8 cellular contexts compared by ENCODE assay signal in the genomic region with DNA sequence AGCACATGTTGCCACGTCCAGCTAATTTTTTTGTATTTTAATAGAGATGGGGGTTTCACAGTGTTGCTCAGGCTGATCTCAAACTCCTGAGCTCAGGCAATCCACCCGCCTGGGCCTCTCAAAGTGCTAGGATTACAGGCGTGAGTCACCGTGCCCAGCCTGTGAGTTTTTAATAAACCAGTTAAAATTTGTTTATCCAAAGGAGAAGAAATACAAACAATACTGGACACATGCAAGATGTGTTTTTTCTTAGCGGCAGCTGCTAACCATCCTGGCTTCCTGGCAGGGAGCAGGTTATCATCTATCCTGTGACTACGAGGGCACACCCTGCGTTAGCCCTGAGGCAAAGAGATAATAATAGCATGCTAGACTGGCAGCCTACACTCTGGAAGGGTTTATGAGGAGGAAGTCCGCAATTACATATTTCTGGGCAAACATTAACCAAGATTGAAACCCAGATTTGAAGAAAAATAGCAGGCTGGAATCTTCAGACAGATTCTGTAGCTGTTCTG.
DNase-seq lines count a peak whose midpoint lies in the region; ATAC-seq and TF ChIP-seq lines count a peak whose summit lies in the region.

No MANE protein-coding gene starts in this region.

- peak overlapping the region; percentile 9 to 64 (median 36) for H3K27ac ChIP-seq in gastroesophageal sphincter

- TF ChIP-seq POLR2A in gastroesophageal sphincter (IDR thresholded peaks at IDR 0.05) = no peak

- H3K4me1 ChIP-seq in gastroesophageal sphincter = peaks cover 0 to 21% (median 0%) of the 10 kb centered on the region in 3 donors

- no peaks in the 10 kb centered on the region for H3K36me3 Mint-ChIP-seq in activated naive CD4-positive, alpha-beta T cell treated with anti-CD3 and anti-CD28 coated beads, Interleukin-2, amount 50 U/mL, for 72 hours

- H3K27me3 ChIP-seq in gastroesophageal sphincter = no peaks in the 10 kb centered on the region

- ATAC-seq in HG02973 (IDR thresholded peaks at IDR 0.05; ENCODE audit: unreplicated experiment) = peak; percentile 1
- peak; percentile 64 for ATAC-seq in gastroesophageal sphincter
- no peak for ATAC-seq in activated naive CD4-positive, alpha-beta T cell treated with anti-CD3 and anti-CD28 coated beads, Interleukin-2, amount 50 U/mL, for 72 hours
- ATAC-seq in stimulated activated naive CD8-positive, alpha-beta T cell treated with anti-CD3 and anti-CD28 coated beads, Interleukin-15, Interleukin-2, amounts not matched to agents 100 U/mL and 50 U/mL, for 24 hours = no peak

- TF ChIP-seq CTCF in gastroesophageal sphincter (IDR thresholded peaks at IDR 0.05) = no peak

- DNase-seq in ELR (ENCODE audit: low read depth) (peak; percentile 66), stromal cell of bone marrow (ENCODE audit: low read depth) (peak; percentile 46)
- no peak for DNase-seq in activated naive CD4-positive, alpha-beta T cell treated with anti-CD3 and anti-CD28 coated beads, Interleukin-2, amount 50 U/mL, for 72 hours (ENCODE audit: low spot score in 2 of 2)
- no peak for DNase-seq in stimulated activated naive CD8-positive, alpha-beta T cell treated with anti-CD3 and anti-CD28 coated beads, Interleukin-15, Interleukin-2, amounts not matched to agents 100 U/mL and 50 U/mL, for 24 hours
- no peak for DNase-seq in activated effector memory CD4-positive, alpha-beta T cell treated with Interleukin-2 at 50 U/mL for 16 hours

- WGBS in gastroesophageal sphincter (ENCODE audit: low coverage in 1 of 2), 2 donors = 24 to 60% methylated on average over 3 to 7 of the region's 8 CpGs

- no peaks in the 10 kb centered on the region for H3K9me3 Mint-ChIP-seq in activated naive CD4-positive, alpha-beta T cell treated with anti-CD3 and anti-CD28 coated beads, Interleukin-2, amount 50 U/mL, for 72 hours

- H3K4me3 ChIP-seq in gastroesophageal sphincter = no peak overlapping the region

- H3K27ac Mint-ChIP-seq in activated naive CD4-positive, alpha-beta T cell treated with anti-CD3 and anti-CD28 coated beads, Interleukin-2, amount 50 U/mL, for 72 hours = no peak overlapping the region

- no peak for TF ChIP-seq EP300 in gastroesophageal sphincter (IDR thresholded peaks at IDR 0.05)

- no peaks in the 10 kb centered on the region for H3K36me3 ChIP-seq in gastroesophageal sphincter

- no peaks in the 10 kb centered on the region for H3K9me3 ChIP-seq in gastroesophageal sphincter

TF ChIP-seq in PFSK-1, 5 proteins besides CTCF, POLR2A, EP300 and RAD21:
- TF ChIP-seq FOXP2 (optimal IDR thresholded peaks at IDR 0.05; ENCODE audit: borderline replicate concordance, extremely low read depth, extremely low read length, insufficient read depth) = peak; percentile 33
- TF ChIP-seq, protein P1, sequence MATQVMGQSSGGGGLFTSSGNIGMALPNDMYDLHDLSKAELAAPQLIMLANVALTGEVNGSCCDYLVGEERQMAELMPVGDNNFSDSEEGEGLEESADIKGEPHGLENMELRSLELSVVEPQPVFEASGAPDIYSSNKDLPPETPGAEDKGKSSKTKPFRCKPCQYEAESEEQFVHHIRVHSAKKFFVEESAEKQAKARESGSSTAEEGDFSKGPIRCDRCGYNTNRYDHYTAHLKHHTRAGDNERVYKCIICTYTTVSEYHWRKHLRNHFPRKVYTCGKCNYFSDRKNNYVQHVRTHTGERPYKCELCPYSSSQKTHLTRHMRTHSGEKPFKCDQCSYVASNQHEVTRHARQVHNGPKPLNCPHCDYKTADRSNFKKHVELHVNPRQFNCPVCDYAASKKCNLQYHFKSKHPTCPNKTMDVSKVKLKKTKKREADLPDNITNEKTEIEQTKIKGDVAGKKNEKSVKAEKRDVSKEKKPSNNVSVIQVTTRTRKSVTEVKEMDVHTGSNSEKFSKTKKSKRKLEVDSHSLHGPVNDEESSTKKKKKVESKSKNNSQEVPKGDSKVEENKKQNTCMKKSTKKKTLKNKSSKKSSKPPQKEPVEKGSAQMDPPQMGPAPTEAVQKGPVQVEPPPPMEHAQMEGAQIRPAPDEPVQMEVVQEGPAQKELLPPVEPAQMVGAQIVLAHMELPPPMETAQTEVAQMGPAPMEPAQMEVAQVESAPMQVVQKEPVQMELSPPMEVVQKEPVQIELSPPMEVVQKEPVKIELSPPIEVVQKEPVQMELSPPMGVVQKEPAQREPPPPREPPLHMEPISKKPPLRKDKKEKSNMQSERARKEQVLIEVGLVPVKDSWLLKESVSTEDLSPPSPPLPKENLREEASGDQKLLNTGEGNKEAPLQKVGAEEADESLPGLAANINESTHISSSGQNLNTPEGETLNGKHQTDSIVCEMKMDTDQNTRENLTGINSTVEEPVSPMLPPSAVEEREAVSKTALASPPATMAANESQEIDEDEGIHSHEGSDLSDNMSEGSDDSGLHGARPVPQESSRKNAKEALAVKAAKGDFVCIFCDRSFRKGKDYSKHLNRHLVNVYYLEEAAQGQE (IDR thresholded peaks at IDR 0.05; ENCODE audit: insufficient read depth in 1 of 2, low read depth in 2 of 2, low read length in 2 of 2) = no peak

Comparison
In these comparisons a context has a peak if more than half of its experiments do, and no peak if none do; other contexts are left out.
1. DNase-seq: peak in ELR (single experiment) and stromal cell of bone marrow (single experiment); none in activated naive CD4-positive, alpha-beta T cell treated with anti-CD3 and anti-CD28 coated beads, Interleukin-2, amount 50 U/mL, for 72 hours (0 of 2), stimulated activated naive CD8-positive, alpha-beta T cell treated with anti-CD3 and anti-CD28 coated beads, Interleukin-15, Interleukin-2, amounts not matched to agents 100 U/mL and 50 U/mL, for 24 hours (single experiment) and activated effector memory CD4-positive, alpha-beta T cell treated with Interleukin-2 at 50 U/mL for 16 hours (single experiment).
2. ATAC-seq: peak in HG02973 (single experiment) and gastroesophageal sphincter (single experiment); none in activated naive CD4-positive, alpha-beta T cell treated with anti-CD3 and anti-CD28 coated beads, Interleukin-2, amount 50 U/mL, for 72 hours (0 of 2) and stimulated activated naive CD8-positive, alpha-beta T cell treated with anti-CD3 and anti-CD28 coated beads, Interleukin-15, Interleukin-2, amounts not matched to agents 100 U/mL and 50 U/mL, for 24 hours (single experiment).